ENCODE assay signal across 1 cellular context in genomic region chr1:113912594-113913311, GRCh38.
TF ChIP-seq lines count a peak whose summit lies in the region.

No MANE protein-coding gene starts in this region.

TF ChIP-seq in HEK293, 187 proteins besides CTCF, POLR2A, EP300 and RAD21 (continued from another document):
- TF ChIP-seq PRDM10 (tag by site-specific recombination; IDR thresholded peaks at IDR 0.05) = peak; percentile 96
